ENCODE assay signal across 16 cellular contexts in the genomic region with DNA sequence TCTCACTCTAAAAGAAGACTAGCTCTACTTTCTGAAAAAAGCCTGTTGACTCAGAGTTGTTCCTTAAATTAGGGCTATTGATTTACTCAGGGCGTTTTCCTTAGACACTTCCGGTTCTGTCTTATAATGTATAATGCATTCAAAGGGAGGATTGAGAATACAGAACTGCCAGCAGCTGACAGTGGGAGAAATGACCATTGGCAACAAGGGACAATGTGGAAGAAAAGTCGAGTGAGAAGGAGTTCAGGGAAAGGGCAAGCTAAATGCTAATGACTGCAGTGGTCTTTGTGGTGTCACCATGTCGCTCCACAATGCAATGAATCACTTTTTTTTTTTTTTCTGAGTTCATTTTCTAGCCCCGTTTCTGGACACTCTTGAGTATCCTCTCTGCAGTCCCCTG.
DNase-seq lines count a peak whose midpoint lies in the region; ATAC-seq, FAIRE-seq and TF ChIP-seq lines count a peak whose summit lies in the region.
"Had no signal": no experiment of that assay in that cellular context is flagged by ENCODE, and none has a peak within 500 bp of the region (broad histone marks: within the 10 kb centered on the region; RNA-seq: fewer than 3 reads in every experiment).

No MANE protein-coding gene starts in this region.

- in situ Hi-C loops in transverse colon (cut with MboI; ENCODE audit: low pct_ligation_motif_present in 1 of 4, low pct_unique_long_range_greater_than_20kb in 1 of 4, low sequenced_read_pairs in 3 of 4) = no loop called here

- intact Hi-C loops in left ventricle myocardium superior (cut with micrococcal nuclease) (no loop called here), transverse colon (cut with DNase I; ENCODE audit: low total_unique reads) (no loop called here)

- no peaks in the 10 kb centered on the region for H3K9me3 ChIP-seq in transverse colon
- H3K9me3 ChIP-seq: SK-N-SH had no signal

- no peak for DNase-seq in activated naive CD8-positive, alpha-beta T cell treated with anti-CD3 and anti-CD28 coated beads, Interleukin-2, amount 50 U/mL, for 24 hours
- no peak for DNase-seq in activated naive CD8-positive, alpha-beta T cell treated with anti-CD3 and anti-CD28 coated beads for 36 hours
- DNase-seq in NOMO-1 treated with dmso at 0.1 percent for 144 hours (lab: John Stamatoyannopoulos, UW; ENCODE audit: unreplicated experiment) = peak; percentile 80
- DNase-seq in left ventricle myocardium superior = no peak
- DNase-seq in transverse colon = peak; percentile 17
- DNase-seq in urothelium cell line (ENCODE audit: low spot score) = no peak
- DNase-seq: activated T-cell treated with anti-CD3 and anti-CD28 coated beads, Interleukin-2, amount 50 U/mL, for 24 hours; effector CD8-positive, alpha-beta T cell; SK-N-SH had no signal

- no peak overlapping the region for H3K27ac Mint-ChIP-seq in activated naive CD8-positive, alpha-beta T cell treated with anti-CD3 and anti-CD28 coated beads, Interleukin-2, amount 50 U/mL, for 24 hours
- no peak overlapping the region for H3K27ac Mint-ChIP-seq in activated naive CD8-positive, alpha-beta T cell treated with anti-CD3 and anti-CD28 coated beads for 36 hours
- H3K27ac Mint-ChIP-seq: activated naive CD8-positive, alpha-beta T cell; activated T-cell treated with anti-CD3 and anti-CD28 coated beads, Interleukin-2, amount 50 U/mL, for 24 hours; IgD-negative memory B cell; progenitor cell of endocrine pancreas; stimulated activated memory B cell treated with anti-CD40 and anti-IgM and Interleukin-4, amounts not matched to agents 10 μg/mL and 1 μg/mL and 100 μg/mL, for 72 hours had no signal

- no peaks in the 10 kb centered on the region for H3K36me3 ChIP-seq in transverse colon

- H3K4me3 ChIP-seq in transverse colon = no peak overlapping the region

- no peak for FAIRE-seq in urothelium cell line (lab: Jason Lieb, UNC)
- FAIRE-seq: A204.1 had no signal

- peaks cover 12% of the 10 kb centered on the region for H3K27me3 Mint-ChIP-seq in activated naive CD8-positive, alpha-beta T cell treated with anti-CD3 and anti-CD28 coated beads, Interleukin-2, amount 50 U/mL, for 24 hours
- peaks cover 8% of the 10 kb centered on the region for H3K27me3 Mint-ChIP-seq in activated naive CD8-positive, alpha-beta T cell treated with anti-CD3 and anti-CD28 coated beads for 36 hours
- H3K27me3 Mint-ChIP-seq: progenitor cell of endocrine pancreas had no signal

- no peak for TF ChIP-seq CTCF in transverse colon (IDR thresholded peaks at IDR 0.05)

- no peak for TF ChIP-seq POLR2A in transverse colon (IDR thresholded peaks at IDR 0.05)

- TF ChIP-seq EP300 in transverse colon (IDR thresholded peaks at IDR 0.05; ENCODE audit: low read depth) = no peak

- H3K9me3 Mint-ChIP-seq in activated naive CD8-positive, alpha-beta T cell treated with anti-CD3 and anti-CD28 coated beads, Interleukin-2, amount 50 U/mL, for 24 hours = no peaks in the 10 kb centered on the region
- no peaks in the 10 kb centered on the region for H3K9me3 Mint-ChIP-seq in activated naive CD8-positive, alpha-beta T cell treated with anti-CD3 and anti-CD28 coated beads for 36 hours
- H3K9me3 Mint-ChIP-seq: activated T-cell treated with anti-CD3 and anti-CD28 coated beads, Interleukin-2, amount 50 U/mL, for 24 hours; IgD-negative memory B cell; stimulated activated memory B cell treated with anti-CD40 and anti-IgM and Interleukin-4, amounts not matched to agents 10 μg/mL and 1 μg/mL and 100 μg/mL, for 72 hours had no signal

- H3K4me1 ChIP-seq in transverse colon = peaks cover 0 to 16% (median 4%) of the 10 kb centered on the region in 4 donors

- H3K4me1 Mint-ChIP-seq in activated naive CD8-positive, alpha-beta T cell treated with anti-CD3 and anti-CD28 coated beads, Interleukin-2, amount 50 U/mL, for 24 hours = peaks cover 16% of the 10 kb centered on the region
- peaks cover 2% of the 10 kb centered on the region for H3K4me1 Mint-ChIP-seq in activated naive CD8-positive, alpha-beta T cell treated with anti-CD3 and anti-CD28 coated beads for 36 hours

- 9 to 29% methylated on average over 5 of the region's 5 CpGs for WGBS in transverse colon (ENCODE audit: low coverage in 1 of 2), 2 donors

- no peaks in the 10 kb centered on the region for H3K36me3 Mint-ChIP-seq in activated naive CD8-positive, alpha-beta T cell treated with anti-CD3 and anti-CD28 coated beads, Interleukin-2, amount 50 U/mL, for 24 hours (ENCODE audit: low read depth)
- no peaks in the 10 kb centered on the region for H3K36me3 Mint-ChIP-seq in activated naive CD8-positive, alpha-beta T cell treated with anti-CD3 and anti-CD28 coated beads for 36 hours
- H3K36me3 Mint-ChIP-seq: IgD-negative memory B cell; stimulated activated memory B cell treated with anti-CD40 and anti-IgM and Interleukin-4, amounts not matched to agents 10 μg/mL and 1 μg/mL and 100 μg/mL, for 72 hours had no signal

- peak overlapping the region; percentile 50 to 57 (median 54) for H3K27ac ChIP-seq in transverse colon

- H3K27me3 ChIP-seq in transverse colon = no peaks in the 10 kb centered on the region

- H3K4me3 Mint-ChIP-seq in activated naive CD8-positive, alpha-beta T cell treated with anti-CD3 and anti-CD28 coated beads, Interleukin-2, amount 50 U/mL, for 24 hours = no peak overlapping the region
- no peak overlapping the region for H3K4me3 Mint-ChIP-seq in activated naive CD8-positive, alpha-beta T cell treated with anti-CD3 and anti-CD28 coated beads for 36 hours
- H3K4me3 Mint-ChIP-seq: activated naive CD8-positive, alpha-beta T cell; activated T-cell treated with anti-CD3 and anti-CD28 coated beads, Interleukin-2, amount 50 U/mL, for 24 hours; IgD-negative memory B cell; stimulated activated memory B cell treated with anti-CD40 and anti-IgM and Interleukin-4, amounts not matched to agents 10 μg/mL and 1 μg/mL and 100 μg/mL, for 72 hours had no signal

- peak; percentile 59 for ATAC-seq in activated naive CD8-positive, alpha-beta T cell treated with anti-CD3 and anti-CD28 coated beads, Interleukin-2, amount 50 U/mL, for 24 hours
- ATAC-seq in left ventricle myocardium superior (peak; percentile 73), GM18511 (IDR thresholded peaks at IDR 0.05; ENCODE audit: unreplicated experiment) (no peak), GM21526 (IDR thresholded peaks at IDR 0.05; ENCODE audit: low FRiP score, unreplicated experiment) (no peak)
- ATAC-seq: stimulated activated memory B cell treated with anti-CD40 and anti-IgM and Interleukin-4, amounts not matched to agents 10 μg/mL and 1 μg/mL and 100 μg/mL, for 72 hours had no signal

Comparison
In these comparisons a context has a peak if more than half of its experiments do, and no peak if none do; other contexts are left out.
1. ATAC-seq: peak in activated naive CD8-positive, alpha-beta T cell treated with anti-CD3 and anti-CD28 coated beads, Interleukin-2, amount 50 U/mL, for 24 hours (single experiment) and left ventricle myocardium superior (single experiment); none in GM18511 (single experiment) and GM21526 (single experiment).
2. DNase-seq: peak in NOMO-1 treated with dmso at 0.1 percent for 144 hours (single experiment) and transverse colon (single experiment); none in activated naive CD8-positive, alpha-beta T cell treated with anti-CD3 and anti-CD28 coated beads, Interleukin-2, amount 50 U/mL, for 24 hours (single experiment), activated naive CD8-positive, alpha-beta T cell treated with anti-CD3 and anti-CD28 coated beads for 36 hours (single experiment), left ventricle myocardium superior (single experiment) and urothelium cell line (single experiment).